Comparison of ENCODE assay signal across 9 cellular contexts in the genomic region with DNA sequence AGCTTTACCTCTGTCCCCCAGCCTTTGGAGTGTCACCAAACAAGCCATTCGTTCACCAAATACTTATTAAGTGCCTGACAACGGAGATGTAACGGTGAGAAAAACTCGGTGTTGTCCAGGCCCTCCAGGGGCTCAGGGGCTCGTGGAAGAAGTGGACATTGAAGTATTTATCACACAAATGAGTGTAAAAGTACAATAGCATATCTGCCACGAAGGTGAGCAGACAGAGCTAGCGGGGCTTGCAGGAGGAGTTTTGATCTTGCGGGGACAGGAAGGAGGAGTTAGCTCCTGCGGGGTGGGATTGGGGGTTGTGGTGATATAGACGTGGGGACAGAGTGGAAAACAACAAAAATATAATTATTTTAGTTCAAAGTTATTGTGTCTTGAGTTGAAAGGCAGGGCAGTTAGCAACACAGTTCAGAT. TPM values are rescaled to one million over a fixed set of nuclear protein-coding genes. Genes with fewer than 3 reads are reported as not detected.
DNase-seq lines count a peak whose midpoint lies in the region; FAIRE-seq and TF ChIP-seq lines count a peak whose summit lies in the region.
"Not testable (repeated sequence)": the region's sequence is repeated elsewhere in the genome, so short reads cannot be mapped to it uniquely, and the experiment has no call there.
"Had no signal": no experiment of that assay in that cellular context is flagged by ENCODE, and none has a peak within 500 bp of the region (broad histone marks: within the 10 kb centered on the region; RNA-seq: fewer than 3 reads in every experiment).

No MANE protein-coding gene starts in this region.

- WGBS in stomach, 5 donors = 1 to 16% (median 9%) methylated on average over 10 of the region's 10 CpGs

- POLR2A ChIA-PET in BJ (lab: Charles Lee) = not testable (repeated sequence)

- not testable (repeated sequence) for TF ChIP-seq POLR2A in stomach (IDR thresholded peaks at IDR 0.05)

- peak overlapping the region; percentile 59 for H3K4me3 ChIP-seq in BJ (ENCODE audit: low read depth, low read length)
- H3K4me3 ChIP-seq in HUES6 (ENCODE audit: low read depth, low read length) = peak overlapping the region; percentile 88
- peak overlapping the region; percentile 64 to 77 for H3K4me3 ChIP-seq in ascending aorta
- H3K4me3 ChIP-seq in kidney (ENCODE audit: low read length in 2 of 2) = peak overlapping the region; percentile 67 to 85
- H3K4me3 ChIP-seq in stomach = peak overlapping the region; percentile 53 to 94 (median 80)

- FAIRE-seq in kidney (lab: Jason Lieb, UNC) = not testable (repeated sequence)

- H3K36me3 Mint-ChIP-seq in T-helper 1 cell treated with Interleukin-12 subunit alpha and Interleukin-12 subunit beta and Interleukin-4 antibody, amounts not matched to agents 30 μg/mL and 1 μg/mL, for 36 hours (ENCODE audit: low read depth); neural crest cell (ENCODE audit: low read depth): not testable (repeated sequence)

- H3K27me3 Mint-ChIP-seq in T-helper 1 cell treated with Interleukin-12 subunit alpha and Interleukin-12 subunit beta and Interleukin-4 antibody, amounts not matched to agents 30 μg/mL and 1 μg/mL, for 36 hours (ENCODE audit: low read depth) = peaks cover 15% of the 10 kb centered on the region
- not testable (repeated sequence) for H3K27me3 Mint-ChIP-seq in neural crest cell (ENCODE audit: low read depth)

- TF ChIP-seq CTCF in BJ (IDR thresholded peaks at IDR 0.05; ENCODE audit: insufficient read depth, low read depth, low read length); ascending aorta (IDR thresholded peaks at IDR 0.05); kidney (IDR thresholded peaks at IDR 0.05; ENCODE audit: borderline replicate concordance, extremely low read depth, insufficient read depth); neural crest cell (conservative IDR thresholded peaks at IDR 0.05); stomach (IDR thresholded peaks at IDR 0.05): not testable (repeated sequence)

- not testable (repeated sequence) for TF ChIP-seq EP300 in stomach (IDR thresholded peaks at IDR 0.05)

- intact Hi-C loops in ascending aorta (cut with DNase I) = loop anchor here (5.0 to 10.0 kb wide), 3 partner anchors 635 to 1270 kb away; a partner anchor contains a TSS
- intact Hi-C loops in kidney (cut with DNase I); stomach (cut with DNase I; ENCODE audit: low total_unique reads): not testable (repeated sequence)

- H3K27ac Mint-ChIP-seq in T-helper 1 cell treated with Interleukin-12 subunit alpha and Interleukin-12 subunit beta and Interleukin-4 antibody, amounts not matched to agents 30 μg/mL and 1 μg/mL, for 36 hours = not testable (repeated sequence)
- H3K27ac Mint-ChIP-seq in neural crest cell (ENCODE audit: unreplicated experiment) = peak overlapping the region; percentile 95

- peak overlapping the region; percentile 95 for H3K4me3 Mint-ChIP-seq in T-helper 1 cell treated with Interleukin-12 subunit alpha and Interleukin-12 subunit beta and Interleukin-4 antibody, amounts not matched to agents 30 μg/mL and 1 μg/mL, for 36 hours
- H3K4me3 Mint-ChIP-seq in neural crest cell = peak overlapping the region; percentile 100

- not testable (repeated sequence) for H3K4me1 ChIP-seq in HUES6 (ENCODE audit: control insufficient read depth, insufficient read depth, low read length); ascending aorta; kidney (ENCODE audit: control insufficient read depth in 1 of 2, insufficient read depth in 1 of 2, low read depth in 1 of 2, low read length in 2 of 2)
- peaks cover 6 to 19% (median 12%) of the 10 kb centered on the region in 4 donors for H3K4me1 ChIP-seq in stomach

- DNase-seq in BJ (ENCODE audit: low read depth); ascending aorta (ENCODE audit: low spot score in 2 of 2); epithelial cell of prostate (ENCODE audit: low read depth, low spot score); kidney; neural crest cell (ENCODE audit: low read depth, low spot score); stomach: not testable (repeated sequence)

- H3K9me3 ChIP-seq in HUES6 (ENCODE audit: control insufficient read depth, insufficient read depth, low read depth, low read length); ascending aorta; kidney (ENCODE audit: control insufficient read depth in 1 of 2, low read length in 2 of 2); stomach: not testable (repeated sequence)

- not testable (repeated sequence) for H3K36me3 ChIP-seq in BJ (ENCODE audit: control insufficient read depth, insufficient read depth, low read length); HUES6 (ENCODE audit: control insufficient read depth, insufficient read depth, low read length); ascending aorta; kidney (ENCODE audit: control insufficient read depth in 1 of 2, insufficient read depth in 2 of 2, low read length in 2 of 2); stomach

- H3K27ac ChIP-seq in HUES6 (ENCODE audit: low read depth, low read length) (peak overlapping the region; percentile 55; the same call in 1 of the 2 replicates), ascending aorta (peak overlapping the region; percentile 78 to 82), epithelial cell of prostate (peak overlapping the region; percentile 80), kidney (ENCODE audit: low read depth in 2 of 2, low read length in 2 of 2) (peak overlapping the region; percentile 32 to 85), stomach (peak overlapping the region; percentile 83 to 92 (median 85))

- peaks cover 10% of the 10 kb centered on the region for H3K4me1 Mint-ChIP-seq in T-helper 1 cell treated with Interleukin-12 subunit alpha and Interleukin-12 subunit beta and Interleukin-4 antibody, amounts not matched to agents 30 μg/mL and 1 μg/mL, for 36 hours (ENCODE audit: low read depth)
- H3K4me1 Mint-ChIP-seq in neural crest cell = peaks cover 28% of the 10 kb centered on the region

- CTCF ChIA-PET in BJ (lab: Yijun Ruan, JAX) = not testable (repeated sequence)

- not testable (repeated sequence) for H3K27me3 ChIP-seq in BJ (ENCODE audit: control insufficient read depth, insufficient read depth, low read length); HUES6 (ENCODE audit: control insufficient read depth, insufficient read depth, low read length); ascending aorta; stomach

- H3K9ac ChIP-seq in HUES6 (ENCODE audit: low read length) = peak overlapping the region; percentile 95
- peak overlapping the region; percentile 48 to 65 for H3K9ac ChIP-seq in kidney (ENCODE audit: low read length in 2 of 2)

- not testable (repeated sequence) for H3K9me3 Mint-ChIP-seq in T-helper 1 cell treated with Interleukin-12 subunit alpha and Interleukin-12 subunit beta and Interleukin-4 antibody, amounts not matched to agents 30 μg/mL and 1 μg/mL, for 36 hours; neural crest cell

RNA-seq across cellular contexts. Expression of a gene that starts 31.0 kb away (rescaled TPM):
- 0.33 TPM in 1 of 2 replicates, not detected in the other for polyA plus RNA-seq in BJ (2011; rRNA removed)
- polyA minus RNA-seq in BJ (2011; rRNA and poly(A)+ RNA removed) = 0.38 and 0.46 TPM in 2 replicates
- total RNA-seq in ascending aorta = not detected
- total RNA-seq in kidney = 0.82 TPM
- not detected for polyA plus RNA-seq in kidney (ENCODE audit: insufficient read depth, low read depth, low replicate concordance)
- total RNA-seq in neural crest cell = 1.4 and 1.6 TPM in 2 replicates
- not detected for total RNA-seq in stomach
- polyA plus RNA-seq in stomach = not detected
- total RNA-seq: HT1080 had no signal
